ENCODE assay signal across 16 cellular contexts in genomic region chr17:34246872-34247271, GRCh38. TPM values are rescaled to one million over a fixed set of nuclear protein-coding genes. Genes with fewer than 3 reads are reported as not detected.
"Had no signal": no experiment of that assay in that cellular context is flagged by ENCODE, and none has a peak within 500 bp of the region (broad histone marks: within the 10 kb centered on the region; RNA-seq: fewer than 3 reads in every experiment).

No MANE protein-coding gene starts in this region.

- ATAC-seq: activated T-cell treated with anti-CD3 and anti-CD28 coated beads, Interleukin-2, amount 50 U/mL, for 4 hours; naive thymus-derived CD8-positive, alpha-beta T cell had no signal

- H3K36me3 ChIP-seq: adrenal gland, left lung, tibial nerve, vagina, WERI-Rb-1 had no signal

- H3K27ac ChIP-seq: parathyroid adenoma, vagina, WERI-Rb-1 had no signal

- H3K9me3 ChIP-seq: adrenal gland, left lung, tibial nerve, vagina had no signal

- DNase-seq: activated CD4-positive, alpha-beta memory T cell treated with anti-CD3 and anti-CD28 coated beads, Interleukin-2, amount 10 ng/mL, durations not matched to agents 7 days and 5 days; activated effector memory CD4-positive, alpha-beta T cell treated with anti-CD3 and anti-CD28 coated beads, Interleukin-2, amount 50 U/mL, for 16 hours; activated T-cell treated with anti-CD3 and anti-CD28 coated beads, Interleukin-2, amount 50 U/mL, for 4 hours; adrenal gland; left lung; naive thymus-derived CD8-positive, alpha-beta T cell; stimulated activated CD4-positive, alpha-beta T cell treated with anti-CD3 and anti-CD28 coated beads, Interleukin-2, amount 100 ng/mL, for 48 hours; stimulated activated naive CD4-positive, alpha-beta T cell; WERI-Rb-1 had no signal

- H3K4me3 ChIP-seq: adrenal gland, left lung, tibial nerve, vagina had no signal

- H3K4me1 ChIP-seq: parathyroid adenoma had no signal

- H3K27me3 ChIP-seq: adrenal gland, left lung, tibial nerve, vagina had no signal

RNA-seq across cellular contexts. Expression of gene CCL2, which starts 8.2 kb away (rescaled TPM):
- total RNA-seq: activated CD4-positive, alpha-beta memory T cell treated with anti-CD3 and anti-CD28 coated beads, Interleukin-2, amount 10 ng/mL, durations not matched to agents 7 days and 5 days had no signal
- polyA plus RNA-seq: naive thymus-derived CD8-positive, alpha-beta T cell had no signal

RNA-seq across cellular contexts. Expression of gene CCL7, which starts 23.1 kb away (rescaled TPM):
- total RNA-seq: activated CD4-positive, alpha-beta memory T cell treated with anti-CD3 and anti-CD28 coated beads, Interleukin-2, amount 10 ng/mL, durations not matched to agents 7 days and 5 days; activated T-cell treated with anti-CD3 and anti-CD28 coated beads, Interleukin-2, amount 50 U/mL, for 4 hours; cardiac septum; naive thymus-derived CD8-positive, alpha-beta T cell; tibial nerve; vagina had no signal
- polyA plus RNA-seq: esophagus; naive thymus-derived CD8-positive, alpha-beta T cell had no signal

RNA-seq across cellular contexts. Expression of gene CCL11, which starts 38.7 kb away (rescaled TPM):
- total RNA-seq: activated CD4-positive, alpha-beta memory T cell treated with anti-CD3 and anti-CD28 coated beads, Interleukin-2, amount 10 ng/mL, durations not matched to agents 7 days and 5 days; activated T-cell treated with anti-CD3 and anti-CD28 coated beads, Interleukin-2, amount 50 U/mL, for 4 hours; mononuclear cell; naive thymus-derived CD8-positive, alpha-beta T cell; subcutaneous adipose tissue had no signal
- polyA plus RNA-seq: naive thymus-derived CD8-positive, alpha-beta T cell had no signal
